8 cellular contexts compared by ENCODE assay signal in genomic region chr17:82648165-82648668, GRCh38. TPM values are rescaled to one million over a fixed set of nuclear protein-coding genes. Genes with fewer than 3 reads are reported as not detected.
DNase-seq lines count a peak whose midpoint lies in the region; ATAC-seq and TF ChIP-seq lines count a peak whose summit lies in the region.

Gene WDR45B (minus strand): TSS chr17:82648444. CDS start chr17:82648340, 104 bp downstream.

- TF ChIP-seq POLR2A in suprapubic skin (IDR thresholded peaks at IDR 0.05) = peak; percentile 86 to 94

- H3K4me1 Mint-ChIP-seq in activated naive CD4-positive, alpha-beta T cell treated with anti-CD3 and anti-CD28 coated beads, Interleukin-2, amount 50 U/mL, for 24 hours = peaks cover 26% of the 10 kb centered on the region

- no peaks in the 10 kb centered on the region for H3K36me3 Mint-ChIP-seq in activated naive CD4-positive, alpha-beta T cell treated with anti-CD3 and anti-CD28 coated beads, Interleukin-2, amount 50 U/mL, for 24 hours

- H3K4me3 Mint-ChIP-seq in activated naive CD4-positive, alpha-beta T cell treated with anti-CD3 and anti-CD28 coated beads, Interleukin-2, amount 50 U/mL, for 24 hours = peak within 1 kb of the TSS; percentile 87

- no peaks in the 10 kb centered on the region for H3K9me3 ChIP-seq in suprapubic skin

- peaks cover 13% of the 10 kb centered on the region for H3K36me3 ChIP-seq in suprapubic skin

- WGBS in suprapubic skin = no CpG with 5 or more reads among the region's 67 CpGs

- DNase-seq in GM03348 (ENCODE audit: low spot score) (peak; percentile 99), NCI-H1092 (lab: John Stamatoyannopoulos, UW) (peak; percentile 95), glomerular endothelial cell (ENCODE audit: extremely low read depth, low read depth, low spot score) (peak; percentile 45), occipital lobe (lab: John Stamatoyannopoulos, UW) (peak; percentile 94), suprapubic skin (ENCODE audit: low spot score in 2 of 2) (peak; percentile 96)

- peak within 1 kb of the TSS; percentile 93 for H3K27ac ChIP-seq in suprapubic skin

- peaks cover 30% of the 10 kb centered on the region for H3K4me1 ChIP-seq in suprapubic skin

- H3K27ac Mint-ChIP-seq in activated naive CD4-positive, alpha-beta T cell treated with anti-CD3 and anti-CD28 coated beads, Interleukin-2, amount 50 U/mL, for 24 hours = peak within 1 kb of the TSS; percentile 74

- ATAC-seq in HG02571 (IDR thresholded peaks at IDR 0.05; ENCODE audit: unreplicated experiment) (peak; percentile 86), SK-N-SH treated with all-trans-retinoic acid at 6 μM for 48 hours (peak; percentile 94)

- peak; percentile 93 for TF ChIP-seq EP300 in suprapubic skin (IDR thresholded peaks at IDR 0.05)

- H3K4me3 ChIP-seq in suprapubic skin = peak within 1 kb of the TSS; percentile 89

- no peak for TF ChIP-seq CTCF in suprapubic skin (IDR thresholded peaks at IDR 0.05)

- no peaks in the 10 kb centered on the region for H3K27me3 Mint-ChIP-seq in activated naive CD4-positive, alpha-beta T cell treated with anti-CD3 and anti-CD28 coated beads, Interleukin-2, amount 50 U/mL, for 24 hours

- no peaks in the 10 kb centered on the region for H3K27me3 ChIP-seq in suprapubic skin

- no peaks in the 10 kb centered on the region for H3K9me3 Mint-ChIP-seq in activated naive CD4-positive, alpha-beta T cell treated with anti-CD3 and anti-CD28 coated beads, Interleukin-2, amount 50 U/mL, for 24 hours

TF ChIP-seq in SK-N-SH treated with all-trans-retinoic acid at 6 μM for 48 hours, 23 proteins besides CTCF, POLR2A, EP300 and RAD21:
- TF ChIP-seq CSDC2 (CRISPR knock-in tag; IDR thresholded peaks at IDR 0.05) (0 out of 2 replicates have a peak, but pooled peaks have one; percentile 61), RARB (CRISPR knock-in tag; IDR thresholded peaks at IDR 0.05) (no peak), SNAI2 (CRISPR knock-in tag; IDR thresholded peaks at IDR 0.05) (0 out of 2 replicates have a peak, but pooled peaks have one; percentile 17), POU6F1 (CRISPR knock-in tag; IDR thresholded peaks at IDR 0.05; ENCODE audit: borderline replicate concordance, low read depth) (no peak), TSHZ2 (CRISPR knock-in tag; IDR thresholded peaks at IDR 0.05) (0 out of 2 replicates have a peak, but pooled peaks have one; percentile 37), ZNF70 (CRISPR knock-in tag; IDR thresholded peaks at IDR 0.05) (peak; percentile 43; the same call in 1 of the 2 replicates)

RNA-seq across cellular contexts. Expression of gene WDR45B, which starts in this region (rescaled TPM):
- 78.3 and 94.4 TPM in 2 replicates for total RNA-seq in glomerular endothelial cell
- 52.4 TPM for total RNA-seq in occipital lobe
- 10 to 100 TPM; 70.1 to 96.8 (median 90.0) TPM for total RNA-seq in suprapubic skin

Comparison
In these comparisons a context has a peak if more than half of its experiments do, and no peak if none do; other contexts are left out.
1. Peak in every context shown above with its lines: DNase-seq, ATAC-seq, H3K4me3 ChIP-seq and H3K27ac ChIP-seq.
2. DNase-seq: peak in every context shown above with its lines; median percentile 99 in GM03348; 96 in suprapubic skin; 95 in NCI-H1092; 94 in occipital lobe; 45 in glomerular endothelial cell.